Comparison of ENCODE assay signal across 9 cellular contexts in the genomic region with DNA sequence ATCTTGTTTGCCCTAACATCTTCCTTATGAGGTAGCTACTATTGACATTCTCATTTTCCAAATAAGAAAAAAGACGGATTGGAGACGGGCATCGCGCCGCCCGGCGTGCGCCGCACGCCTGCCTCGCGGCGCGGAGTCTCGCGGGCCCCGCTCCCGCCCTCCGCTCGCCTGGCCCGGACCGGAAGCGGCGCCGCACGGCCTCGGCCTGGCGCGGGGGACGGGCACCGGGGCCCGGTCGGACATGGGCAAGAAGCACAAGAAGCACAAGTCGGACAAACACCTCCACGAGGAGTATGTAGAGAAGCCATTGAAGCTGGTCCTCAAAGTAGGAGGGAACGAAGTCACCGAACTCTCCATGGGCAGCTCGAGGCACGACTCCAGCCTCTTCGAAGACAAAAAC.
"Had no signal": no experiment of that assay in that cellular context is flagged by ENCODE, and none has a peak within 500 bp of the region (broad histone marks: within the 10 kb centered on the region; RNA-seq: fewer than 3 reads in every experiment).

No MANE protein-coding gene starts in this region.

- H3K36me3 ChIP-seq: HAP-1 had no signal

- H3K9me3 ChIP-seq: HAP-1 had no signal

- DNase-seq: GOT3, H7, HFFc6, KBM-7 had no signal

- H3K4me3 Mint-ChIP-seq: HFFc6 had no signal

- H3K4me2 ChIP-seq: KMS-11 had no signal

- H3K4me1 ChIP-seq: HAP-1 had no signal

- H3K27ac Mint-ChIP-seq: HFFc6 had no signal

- ATAC-seq: HCT116, HepG2 had no signal

- H3K4me3 ChIP-seq: HAP-1 had no signal

- H3K27ac ChIP-seq: HL-60, KMS-11 had no signal

- H3K9me3 Mint-ChIP-seq: HFFc6 had no signal
